In the genomic region with DNA sequence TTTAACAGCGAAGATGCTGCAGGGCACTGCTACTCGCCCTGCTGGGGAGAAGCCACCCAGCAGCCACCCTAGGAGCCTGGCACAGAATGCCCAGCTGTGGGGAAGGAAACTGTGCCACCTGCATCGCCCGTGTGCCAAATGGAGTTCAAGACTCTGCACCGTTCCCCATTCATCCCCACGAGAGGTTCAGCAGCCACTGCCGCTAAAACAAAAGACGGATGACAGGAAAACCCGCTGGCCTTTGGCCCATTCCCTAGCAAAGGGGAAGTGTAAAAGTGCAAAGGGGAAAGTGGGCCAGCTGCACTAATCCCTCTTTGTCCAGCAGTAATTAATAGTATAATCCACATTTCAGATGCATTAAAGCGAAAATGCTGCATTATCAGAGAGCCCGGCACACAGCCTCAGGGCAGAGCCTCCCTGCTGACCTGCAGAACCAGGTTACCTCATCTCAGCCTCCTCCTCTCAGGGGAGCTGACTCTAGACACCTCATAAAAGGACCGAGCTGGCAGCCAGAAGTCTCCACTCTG, we compare ENCODE assay signal across 14 cellular contexts. TPM values are rescaled to one million over a fixed set of nuclear protein-coding genes. Genes with fewer than 3 reads are reported as not detected.
DNase-seq lines count a peak whose midpoint lies in the region; ATAC-seq and TF ChIP-seq lines count a peak whose summit lies in the region.
"Had no signal": no experiment of that assay in that cellular context is flagged by ENCODE, and none has a peak within 500 bp of the region (broad histone marks: within the 10 kb centered on the region; RNA-seq: fewer than 3 reads in every experiment).

No MANE protein-coding gene starts in this region.

- peaks cover 14% of the 10 kb centered on the region for H3K79me2 ChIP-seq in OCI-LY3 (ENCODE audit: low read length)

- TF ChIP-seq POLR2A in GM18505 (IDR thresholded peaks at IDR 0.05; ENCODE audit: borderline replicate concordance, extremely low read depth, insufficient read depth, insufficient read length): no peak

- peaks cover 16% of the 10 kb centered on the region for H3K4me1 ChIP-seq in OCI-LY3 (ENCODE audit: low read length)

- no peak overlapping the region for H3K27ac ChIP-seq in OCI-LY3 (ENCODE audit: low read length)
- H3K27ac ChIP-seq: esophagus squamous epithelium had no signal

- no peaks in the 10 kb centered on the region for H3K36me3 Mint-ChIP-seq in stimulated activated effector memory CD8-positive, alpha-beta T cell treated with anti-CD3 and anti-CD28 coated beads, Interleukin-12 subunit alpha, Interleukin-12 subunit beta, amount 100 ng/mL, for 72 hours
- H3K36me3 Mint-ChIP-seq: activated naive CD8-positive, alpha-beta T cell had no signal

- no peak overlapping the region for H3K4me3 Mint-ChIP-seq in stimulated activated effector memory CD8-positive, alpha-beta T cell treated with anti-CD3 and anti-CD28 coated beads, Interleukin-12 subunit alpha, Interleukin-12 subunit beta, amount 100 ng/mL, for 72 hours
- H3K4me3 Mint-ChIP-seq: activated naive CD8-positive, alpha-beta T cell; central memory CD8-positive, alpha-beta T cell; HFFc6 had no signal

- no peaks in the 10 kb centered on the region for H3K4me1 Mint-ChIP-seq in stimulated activated effector memory CD8-positive, alpha-beta T cell treated with anti-CD3 and anti-CD28 coated beads, Interleukin-12 subunit alpha, Interleukin-12 subunit beta, amount 100 ng/mL, for 72 hours
- H3K4me1 Mint-ChIP-seq: central memory CD8-positive, alpha-beta T cell had no signal

- no peaks in the 10 kb centered on the region for H3K9me3 ChIP-seq in OCI-LY3 (ENCODE audit: insufficient read depth, low read length)
- H3K9me3 ChIP-seq: esophagus squamous epithelium had no signal

- peak; percentile 54 for DNase-seq in activated effector memory CD4-positive, alpha-beta T cell treated with anti-CD3 and anti-CD28 coated beads, Interleukin-2, amount 50 U/mL, for 16 hours
- no peak for DNase-seq in activated effector memory CD4-positive, alpha-beta T cell treated with Interleukin-2 at 50 U/mL for 16 hours
- peak; percentile 20 for DNase-seq in left cardiac atrium
- no peak for DNase-seq in stimulated activated effector memory CD8-positive, alpha-beta T cell treated with anti-CD3 and anti-CD28 coated beads, Interleukin-12 subunit alpha, Interleukin-12 subunit beta, amount 100 ng/mL, for 72 hours (ENCODE audit: low spot score in 2 of 2)
- no peak for DNase-seq in omental fat pad (ENCODE audit: low spot score)
- DNase-seq: esophagus squamous epithelium, HFFc6, NCI-H1930, posterior cingulate gyrus had no signal

- ATAC-seq in left cardiac atrium (peak in 1 of 2 donors; percentile 51), GM18505 (IDR thresholded peaks at IDR 0.05; ENCODE audit: unreplicated experiment) (no peak), GM21390 (IDR thresholded peaks at IDR 0.05; ENCODE audit: unreplicated experiment) (no peak), omental fat pad (ENCODE audit: low FRiP score) (no peak)
- ATAC-seq in stimulated activated effector memory CD8-positive, alpha-beta T cell treated with anti-CD3 and anti-CD28 coated beads, Interleukin-12 subunit alpha, Interleukin-12 subunit beta, amount 100 ng/mL, for 72 hours: peak; percentile 36

- no peaks in the 10 kb centered on the region for H3K9me3 Mint-ChIP-seq in stimulated activated effector memory CD8-positive, alpha-beta T cell treated with anti-CD3 and anti-CD28 coated beads, Interleukin-12 subunit alpha, Interleukin-12 subunit beta, amount 100 ng/mL, for 72 hours
- H3K9me3 Mint-ChIP-seq: central memory CD8-positive, alpha-beta T cell had no signal

- H4K20me1 ChIP-seq in OCI-LY3 (ENCODE audit: insufficient read depth, low read length): no peaks in the 10 kb centered on the region; the same call in 1 of the 2 replicates

- no peaks in the 10 kb centered on the region for H3K36me3 ChIP-seq in OCI-LY3 (replicated peaks; ENCODE audit: low read depth, low read length)
- H3K36me3 ChIP-seq: esophagus squamous epithelium had no signal

- TF ChIP-seq CTCF in OCI-LY3 (IDR thresholded peaks at IDR 0.05; ENCODE audit: low read depth, low read length) (no peak), omental fat pad (IDR thresholded peaks at IDR 0.05) (no peak)

- intact Hi-C loops in left cardiac atrium (cut with DNase I): no loop called here

- peak overlapping the region; percentile 20 for H3K4me2 ChIP-seq in OCI-LY3 (ENCODE audit: low read length)

- no peak overlapping the region for H3K27ac Mint-ChIP-seq in stimulated activated effector memory CD8-positive, alpha-beta T cell treated with anti-CD3 and anti-CD28 coated beads, Interleukin-12 subunit alpha, Interleukin-12 subunit beta, amount 100 ng/mL, for 72 hours
- H3K27ac Mint-ChIP-seq: activated naive CD8-positive, alpha-beta T cell; HFFc6 had no signal

- H3K27me3 ChIP-seq in OCI-LY3 (ENCODE audit: low read depth, low read length): no peaks in the 10 kb centered on the region
- H3K27me3 ChIP-seq: esophagus squamous epithelium had no signal

- H3K9ac ChIP-seq in OCI-LY3 (ENCODE audit: low read length): no peak overlapping the region

- H2AFZ ChIP-seq in OCI-LY3 (ENCODE audit: low read depth, low read length): no peak overlapping the region

- H3K4me3 ChIP-seq in OCI-LY3 (ENCODE audit: low read length): no peak overlapping the region
- H3K4me3 ChIP-seq: esophagus squamous epithelium had no signal

RNA-seq across cellular contexts. Expression of a gene that starts 37.7 kb away (rescaled TPM):
- 10 to 100 TPM; 11.9 to 12.6 TPM for total RNA-seq in left cardiac atrium
- 10 to 100 TPM; 11.8 to 35.2 (median 13.7) TPM for total RNA-seq in omental fat pad

Comparison
In these comparisons a context has a peak if more than half of its experiments do, and no peak if none do; other contexts are left out.
1. DNase-seq: peak in activated effector memory CD4-positive, alpha-beta T cell treated with anti-CD3 and anti-CD28 coated beads, Interleukin-2, amount 50 U/mL, for 16 hours (single experiment) and left cardiac atrium (single experiment); none in activated effector memory CD4-positive, alpha-beta T cell treated with Interleukin-2 at 50 U/mL for 16 hours (single experiment), stimulated activated effector memory CD8-positive, alpha-beta T cell treated with anti-CD3 and anti-CD28 coated beads, Interleukin-12 subunit alpha, Interleukin-12 subunit beta, amount 100 ng/mL, for 72 hours (0 of 2) and omental fat pad (single experiment).